19 cellular contexts compared by ENCODE assay signal in the genomic region with DNA sequence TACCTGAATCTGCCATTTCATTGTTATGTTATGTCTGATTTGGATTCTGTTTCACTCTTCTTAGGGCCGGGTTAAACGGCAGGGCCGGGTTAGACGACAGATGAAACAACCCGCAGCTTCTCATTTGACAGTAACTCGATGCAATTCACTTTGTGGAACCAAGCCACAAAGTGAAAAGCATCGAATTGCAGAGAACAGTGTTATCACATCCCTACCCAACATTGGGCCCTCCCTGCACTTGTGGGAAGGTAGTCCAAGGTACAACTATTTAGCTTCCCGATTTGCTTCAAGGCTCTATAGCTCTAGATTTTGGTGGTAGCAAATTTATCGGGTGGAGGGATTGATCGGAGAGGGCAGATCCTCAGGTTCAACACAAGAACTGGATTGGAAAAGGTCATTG. TPM values are rescaled to one million over a fixed set of nuclear protein-coding genes. Genes with fewer than 3 reads are reported as not detected.
A peak's percentile ranks its signal among the peaks of the same experiment; 100 is the strongest.
DNase-seq lines count a peak whose midpoint lies in the region; ATAC-seq and TF ChIP-seq lines count a peak whose summit lies in the region.
"Had no signal": no experiment of that assay in that cellular context is flagged by ENCODE, and none has a peak within 500 bp of the region (broad histone marks: within the 10 kb centered on the region; RNA-seq: fewer than 3 reads in every experiment).

No MANE protein-coding gene starts in this region.

- peak overlapping the region; percentile 63 for H3K27ac Mint-ChIP-seq in activated T-cell treated with anti-CD3 and anti-CD28 coated beads, Interleukin-2, amount 50 U/mL, for 24 hours
- H3K27ac Mint-ChIP-seq: CD14-positive monocyte, GM23338 had no signal

- no peaks in the 10 kb centered on the region for H3K9me3 ChIP-seq in parathyroid adenoma (ENCODE audit: control insufficient read depth, low read length)
- H3K9me3 ChIP-seq: A549, BLaER1 had no signal

- H3K36me3 Mint-ChIP-seq in activated T-cell treated with anti-CD3 and anti-CD28 coated beads, Interleukin-2, amount 50 U/mL, for 24 hours (ENCODE audit: low read depth) = peaks cover 94% of the 10 kb centered on the region

- no peak for TF ChIP-seq CTCF in parathyroid adenoma (IDR thresholded peaks at IDR 0.05)
- TF ChIP-seq CTCF in GM10248 (IDR thresholded peaks at IDR 0.05; ENCODE audit: control extremely low read depth, extremely low read depth, low read depth, missing control alignments) = no peak
- TF ChIP-seq CTCF in dorsolateral prefrontal cortex (IDR thresholded peaks at IDR 0.05 in 54 of 56, conservative IDR thresholded peaks at IDR 0.05 in 2 of 56; ENCODE audit: low read depth in 1 of 56, partially characterized antibody in 56 of 56) = no peak
- no peak for TF ChIP-seq CTCF in omental fat pad (IDR thresholded peaks at IDR 0.05)

- H3K9ac ChIP-seq in parathyroid adenoma = no peak overlapping the region
- H3K9ac ChIP-seq: BLaER1 had no signal

- POLR2A ChIA-PET in GM10248 (lab: Yijun Ruan, JAX) = interaction anchor here (0.6 to 1.1 kb wide), 3 partner anchors 10 to 29 kb away, joined by 3 read pairs; a partner anchor contains a TSS

- no peak overlapping the region for H3K4me3 Mint-ChIP-seq in activated T-cell treated with anti-CD3 and anti-CD28 coated beads, Interleukin-2, amount 50 U/mL, for 24 hours
- H3K4me3 Mint-ChIP-seq: CD14-positive monocyte; CD4-positive, alpha-beta memory T cell; GM23338; H9 had no signal

- peaks cover 72% of the 10 kb centered on the region for H3K4me1 Mint-ChIP-seq in activated T-cell treated with anti-CD3 and anti-CD28 coated beads, Interleukin-2, amount 50 U/mL, for 24 hours (ENCODE audit: low read depth)
- H3K4me1 Mint-ChIP-seq: GM23338 had no signal

- peaks cover 13% of the 10 kb centered on the region for H3K4me1 ChIP-seq in parathyroid adenoma
- H3K4me1 ChIP-seq: A549, BLaER1 had no signal

- H3K4me2 ChIP-seq in parathyroid adenoma (ENCODE audit: low read length) = no peak overlapping the region
- H3K4me2 ChIP-seq: A549, BLaER1, GM23338 had no signal

- H3K4me3 ChIP-seq in parathyroid adenoma (ENCODE audit: low read depth, low read length) = no peak overlapping the region
- no peak overlapping the region for H3K4me3 ChIP-seq in dorsolateral prefrontal cortex
- H3K4me3 ChIP-seq: A549, BLaER1, GM23338 had no signal

- H3K36me3 ChIP-seq in parathyroid adenoma (ENCODE audit: control insufficient read depth, insufficient read depth, low read length) = no peaks in the 10 kb centered on the region

- H3K9me3 Mint-ChIP-seq in activated T-cell treated with anti-CD3 and anti-CD28 coated beads, Interleukin-2, amount 50 U/mL, for 24 hours = no peaks in the 10 kb centered on the region
- H3K9me3 Mint-ChIP-seq: CD4-positive, alpha-beta memory T cell; GM23338; H9 had no signal

- CTCF ChIA-PET in GM10248 (lab: Yijun Ruan, JAX) = interaction anchor here (1.1 kb wide), 1 partner anchor 10 kb away, joined by 5 read pairs; no protein-coding TSS in a partner anchor

- ATAC-seq in omental fat pad (ENCODE audit: low FRiP score) = no peak
- ATAC-seq: A549, GM23338 had no signal

- no peak overlapping the region for H2AFZ ChIP-seq in parathyroid adenoma
- H2AFZ ChIP-seq: GM23338 had no signal

- intact Hi-C loops in dorsolateral prefrontal cortex (cut with DNase I) = no loop called here

- no peaks in the 10 kb centered on the region for H3K27me3 Mint-ChIP-seq in activated T-cell treated with anti-CD3 and anti-CD28 coated beads, Interleukin-2, amount 50 U/mL, for 24 hours
- H3K27me3 Mint-ChIP-seq: CD4-positive, alpha-beta memory T cell had no signal

- H3K27ac ChIP-seq in parathyroid adenoma (peak overlapping the region; percentile 9), dorsolateral prefrontal cortex (no peak overlapping the region)
- H3K27ac ChIP-seq: 22Rv1, A549, BLaER1 had no signal

- H3K79me2 ChIP-seq in parathyroid adenoma = peaks cover 17% of the 10 kb centered on the region

- H3K27me3 ChIP-seq in parathyroid adenoma (ENCODE audit: control insufficient read depth, insufficient read depth, low read length) (no peaks in the 10 kb centered on the region), dorsolateral prefrontal cortex (no peaks in the 10 kb centered on the region)
- H3K27me3 ChIP-seq: BLaER1 had no signal

- no peak for DNase-seq in activated T-cell treated with anti-CD3 and anti-CD28 coated beads, Interleukin-2, amount 50 U/mL, for 24 hours
- DNase-seq in activated T-cell treated with anti-CD3 and anti-CD28 coated beads, Interleukin-2, amount 50 U/mL, for 48 hours = no peak
- peak; percentile 15 for DNase-seq in left kidney (ENCODE audit: low read depth, low spot score)
- DNase-seq in GM10248 (ENCODE audit: extremely low spot score) = no peak
- DNase-seq in dorsolateral prefrontal cortex = no peak
- DNase-seq in omental fat pad (ENCODE audit: low spot score) = no peak
- DNase-seq: AML-193; CD4-positive, alpha-beta memory T cell; DMS153; DMS79; GDM1; H9 had no signal

TF ChIP-seq in PFSK-1, 5 proteins besides CTCF, POLR2A, EP300 and RAD21:
- TF ChIP-seq, protein P1, sequence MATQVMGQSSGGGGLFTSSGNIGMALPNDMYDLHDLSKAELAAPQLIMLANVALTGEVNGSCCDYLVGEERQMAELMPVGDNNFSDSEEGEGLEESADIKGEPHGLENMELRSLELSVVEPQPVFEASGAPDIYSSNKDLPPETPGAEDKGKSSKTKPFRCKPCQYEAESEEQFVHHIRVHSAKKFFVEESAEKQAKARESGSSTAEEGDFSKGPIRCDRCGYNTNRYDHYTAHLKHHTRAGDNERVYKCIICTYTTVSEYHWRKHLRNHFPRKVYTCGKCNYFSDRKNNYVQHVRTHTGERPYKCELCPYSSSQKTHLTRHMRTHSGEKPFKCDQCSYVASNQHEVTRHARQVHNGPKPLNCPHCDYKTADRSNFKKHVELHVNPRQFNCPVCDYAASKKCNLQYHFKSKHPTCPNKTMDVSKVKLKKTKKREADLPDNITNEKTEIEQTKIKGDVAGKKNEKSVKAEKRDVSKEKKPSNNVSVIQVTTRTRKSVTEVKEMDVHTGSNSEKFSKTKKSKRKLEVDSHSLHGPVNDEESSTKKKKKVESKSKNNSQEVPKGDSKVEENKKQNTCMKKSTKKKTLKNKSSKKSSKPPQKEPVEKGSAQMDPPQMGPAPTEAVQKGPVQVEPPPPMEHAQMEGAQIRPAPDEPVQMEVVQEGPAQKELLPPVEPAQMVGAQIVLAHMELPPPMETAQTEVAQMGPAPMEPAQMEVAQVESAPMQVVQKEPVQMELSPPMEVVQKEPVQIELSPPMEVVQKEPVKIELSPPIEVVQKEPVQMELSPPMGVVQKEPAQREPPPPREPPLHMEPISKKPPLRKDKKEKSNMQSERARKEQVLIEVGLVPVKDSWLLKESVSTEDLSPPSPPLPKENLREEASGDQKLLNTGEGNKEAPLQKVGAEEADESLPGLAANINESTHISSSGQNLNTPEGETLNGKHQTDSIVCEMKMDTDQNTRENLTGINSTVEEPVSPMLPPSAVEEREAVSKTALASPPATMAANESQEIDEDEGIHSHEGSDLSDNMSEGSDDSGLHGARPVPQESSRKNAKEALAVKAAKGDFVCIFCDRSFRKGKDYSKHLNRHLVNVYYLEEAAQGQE (IDR thresholded peaks at IDR 0.05; ENCODE audit: insufficient read depth in 1 of 2, low read depth in 2 of 2, low read length in 2 of 2) = no peak
- no peak for TF ChIP-seq TAF1 (IDR thresholded peaks at IDR 0.05; ENCODE audit: borderline replicate concordance, insufficient read depth, low read length)
- 0 out of 2 replicates have a peak, but pooled peaks have one; percentile 35 for TF ChIP-seq POLR2AphosphoS5 (IDR thresholded peaks at IDR 0.05; ENCODE audit: low read depth, low read length)
- no peak for TF ChIP-seq FOXP2 (optimal IDR thresholded peaks at IDR 0.05; ENCODE audit: borderline replicate concordance, extremely low read depth, extremely low read length, insufficient read depth)
- TF ChIP-seq SIN3A (IDR thresholded peaks at IDR 0.05; ENCODE audit: borderline replicate concordance, insufficient read depth, low read length) = no peak

RNA-seq across cellular contexts. Expression of a gene that starts 17.0 kb away (rescaled TPM):
- polyA plus RNA-seq in PFSK-1 (2012; ENCODE audit: insufficient read length, low read depth) = 70.3 TPM
- total RNA-seq in dorsolateral prefrontal cortex (100 to 1,000 TPM; 177 to 330 (median 263) TPM), omental fat pad (100 to 1,000 TPM; 244 to 508 (median 432) TPM)

RNA-seq across cellular contexts. Expression of a gene that starts 17.9 kb away (rescaled TPM):
- polyA plus RNA-seq in PFSK-1 (2012; ENCODE audit: insufficient read length, low read depth) = 99.1 TPM
- 10 to 100 TPM; 35.5 to 78.5 (median 51.1) TPM for total RNA-seq in dorsolateral prefrontal cortex
- total RNA-seq in omental fat pad = 100 to 1,000 TPM; 102 to 208 (median 127) TPM

RNA-seq across cellular contexts. Expression of a gene that starts 28.7 kb away (rescaled TPM):
- polyA plus RNA-seq in PFSK-1 (2012; ENCODE audit: insufficient read length, low read depth) = 16.5 TPM
- total RNA-seq in dorsolateral prefrontal cortex (10 to 100 TPM in 115 of 120 experiments, 1 to 10 TPM in 5; 7.4 to 30.1 (median 16.4) TPM), omental fat pad (10 to 100 TPM in 2 of 4 donors, 1 to 10 TPM in 2; 5.0 to 15.3 (median 9.0) TPM)
